30 cellular contexts compared by ENCODE assay signal in genomic region chr21:41971891-41972290, GRCh38.
"Had no signal": no experiment of that assay in that cellular context is flagged by ENCODE, and none has a peak within 500 bp of the region (broad histone marks: within the 10 kb centered on the region; RNA-seq: fewer than 3 reads in every experiment).

No MANE protein-coding gene starts in this region.

- DNase-seq: activated B cell treated with CpG ODN at 0.5 μM for 24 hours; activated CD4-positive, alpha-beta memory T cell treated with anti-CD3 and anti-CD28 coated beads for 36 hours; activated CD4-positive, alpha-beta T cell treated with anti-CD3 and anti-CD28 coated beads for 4 hours; activated CD4-positive, alpha-beta T cell treated with anti-CD3 and anti-CD28 coated beads, Interleukin-2, amount 10 ng/mL, durations not matched to agents 24 days and 14 days; activated CD4-positive, alpha-beta T cell treated with anti-CD3 and anti-CD28 coated beads, Interleukin-2, amount 50 U/mL, for 1 hour; activated CD4-positive, alpha-beta T cell treated with anti-CD3 and anti-CD28 coated beads, Interleukin-2, amount 50 U/mL, for 4 hours; activated CD4-positive, CD25-positive, alpha-beta regulatory T cell treated with anti-CD3 and anti-CD28 coated beads, Interleukin-2, amount 50 U/mL, for 72 hours; activated CD8-positive, alpha-beta memory T cell treated with anti-CD3 and anti-CD28 coated beads, Interleukin-2, amount 50 U/mL, for 4 hours; activated CD8-positive, alpha-beta T cell treated with anti-CD3 and anti-CD28 coated beads for 36 hours; activated gamma-delta T cell treated with Interleukin-2 at 50 U/mL for 16 hours; activated naive CD4-positive, alpha-beta T cell; activated naive CD4-positive, alpha-beta T cell treated with anti-CD3 and anti-CD28 coated beads for 36 hours; activated naive CD4-positive, alpha-beta T cell treated with anti-CD3 and anti-CD28 coated beads, Interleukin-2, amount 50 U/mL, for 16 hours; activated naive CD8-positive, alpha-beta T cell treated with anti-CD3 and anti-CD28 coated beads for 36 hours; activated T-cell treated with anti-CD3 and anti-CD28 coated beads for 4 hours; activated T-cell treated with anti-CD3 and anti-CD28 coated beads, Interleukin-2, amount 50 U/mL, for 1 hour; activated T-cell treated with anti-CD3 and anti-CD28 coated beads, Interleukin-2, amount 50 U/mL, for 4 hours; activated T-cell treated with anti-CD3 and anti-CD28 coated beads, Interleukin-2, amount 50 U/mL, for 72 hours; amniotic stem cell; aorta; body of pancreas; brain microvascular endothelial cell; central memory CD4-positive, alpha-beta T cell; SW 1271; T-helper 1 cell; T-helper 2 cell; T-helper 9 cell had no signal

- H3K4me1 ChIP-seq: body of pancreas, breast epithelium had no signal

- H3K27ac ChIP-seq: body of pancreas, brain microvascular endothelial cell, breast epithelium, VCaP had no signal

- H3K4me3 ChIP-seq: adrenal gland, body of pancreas, breast epithelium had no signal

- H3K27me3 ChIP-seq: adrenal gland, body of pancreas, brain microvascular endothelial cell, breast epithelium had no signal

- H3K36me3 ChIP-seq: adrenal gland, brain microvascular endothelial cell, breast epithelium had no signal

- H3K9me3 ChIP-seq: adrenal gland, body of pancreas, breast epithelium had no signal
